In genomic region chr18:5158587-5158986, GRCh38 we compare ENCODE assay signal across 24 cellular contexts. TPM values are rescaled to one million over a fixed set of nuclear protein-coding genes. Genes with fewer than 3 reads are reported as not detected.
"Had no signal": no experiment of that assay in that cellular context is flagged by ENCODE, and none has a peak within 500 bp of the region (broad histone marks: within the 10 kb centered on the region; RNA-seq: fewer than 3 reads in every experiment).

No MANE protein-coding gene starts in this region.

- H3K9me3 Mint-ChIP-seq: activated T-cell treated with anti-CD3 and anti-CD28 coated beads, Interleukin-2, amount 50 U/mL, for 72 hours; natural killer cell; stimulated activated memory B cell treated with anti-CD40 and anti-IgM and Interleukin-4, amounts not matched to agents 10 μg/mL and 1 μg/mL and 100 μg/mL, for 72 hours had no signal

- DNase-seq: activated CD8-positive, alpha-beta memory T cell treated with anti-CD3 and anti-CD28 coated beads, Interleukin-2, amount 50 U/mL, for 4 hours; activated effector memory CD4-positive, alpha-beta T cell treated with anti-CD3 and anti-CD28 coated beads, Interleukin-2, amount 50 U/mL, for 16 hours; activated T-cell treated with anti-CD3 and anti-CD28 coated beads, Interleukin-2, amount 50 U/mL, for 72 hours; erythroblast; foreskin melanocyte; glutamatergic neuron; hippocampal formation; left cardiac atrium; mesenchymal stem cell; natural killer cell; pancreas; sigmoid colon; stimulated activated CD4-positive, alpha-beta T cell treated with anti-CD3 and anti-CD28 coated beads, Interleukin-4, amount 100 ng/mL, for 24 hours; uterus had no signal

- H3K27me3 ChIP-seq: neutrophil, pancreas, sigmoid colon, tibial nerve, uterus had no signal

- H3K4me3 Mint-ChIP-seq: natural killer cell; stimulated activated memory B cell treated with anti-CD40 and anti-IgM and Interleukin-4, amounts not matched to agents 10 μg/mL and 1 μg/mL and 100 μg/mL, for 72 hours had no signal

- ATAC-seq: activated T-cell treated with anti-CD3 and anti-CD28 coated beads, Interleukin-2, amount 50 U/mL, for 72 hours; left cardiac atrium; natural killer cell; pancreas had no signal

- H3K4me1 Mint-ChIP-seq: natural killer cell had no signal

- H3K27ac Mint-ChIP-seq: activated T-cell treated with anti-CD3 and anti-CD28 coated beads, Interleukin-2, amount 50 U/mL, for 72 hours; natural killer cell had no signal

- H3K9me3 ChIP-seq: breast epithelium, neutrophil, pancreas, sigmoid colon, tibial nerve, uterus had no signal

- H3K4me3 ChIP-seq: breast epithelium, coronary artery, pancreas, sigmoid colon, tibial nerve, uterus had no signal

- H3K36me3 ChIP-seq: breast epithelium, neutrophil, pancreas, sigmoid colon, tibial nerve, uterus had no signal

- H3K36me3 Mint-ChIP-seq: natural killer cell; stimulated activated memory B cell treated with anti-CD40 and anti-IgM and Interleukin-4, amounts not matched to agents 10 μg/mL and 1 μg/mL and 100 μg/mL, for 72 hours had no signal

- H3K4me1 ChIP-seq: breast epithelium, pancreas, sigmoid colon, tibial nerve, uterus had no signal

- H3K27ac ChIP-seq: breast epithelium, coronary artery, neutrophil, pancreas, sigmoid colon, tibial nerve, uterus had no signal

RNA-seq across cellular contexts. Expression of gene AKAIN1, which starts 38.5 kb away (rescaled TPM):
- total RNA-seq: activated T-cell treated with anti-CD3 and anti-CD28 coated beads, Interleukin-2, amount 50 U/mL, for 72 hours; astrocyte; breast epithelium; left cardiac atrium; lower leg skin; mucosa of gallbladder; natural killer cell; renal cortical epithelial cell; sigmoid colon; T-helper 2 cell treated with Interferon-gamma antibody and Interleukin-4, amounts not matched to agents 100 ng/mL and 5 ng/mL, for 36 hours; tibial nerve; uterus had no signal
